1 cellular context compared by ENCODE assay signal in genomic region chr4:88823058-88823919, GRCh38.
A peak's percentile ranks its signal among the peaks of the same experiment; 100 is the strongest.
TF ChIP-seq lines count a peak whose summit lies in the region.

No MANE protein-coding gene starts in this region.

TF ChIP-seq in HepG2, 621 proteins besides CTCF, POLR2A, EP300 and RAD21 (continued from another document and continues in another):
- TF ChIP-seq CEBPZ (IDR thresholded peaks at IDR 0.05; ENCODE audit: low read length) (no peak), SKI (IDR thresholded peaks at IDR 0.05; ENCODE audit: partially characterized antibody) (no peak), IRF2 (CRISPR knock-in tag; IDR thresholded peaks at IDR 0.05) (peak; percentile 68; the same call in 1 of the 2 replicates), ZFP36 (IDR thresholded peaks at IDR 0.05; ENCODE audit: borderline replicate concordance, low read depth, low read length, partially characterized antibody) (no peak), ZNF792 (CRISPR knock-in tag; IDR thresholded peaks at IDR 0.05) (no peak; the same call in 1 of the 2 replicates), PREB (CRISPR knock-in tag; IDR thresholded peaks at IDR 0.05) (no peak), ZNF432 (CRISPR knock-in tag; IDR thresholded peaks at IDR 0.05; ENCODE audit: borderline replicate concordance) (no peak), ZNF737 (CRISPR knock-in tag; IDR thresholded peaks at IDR 0.05; ENCODE audit: borderline replicate concordance) (no peak), MYNN (CRISPR knock-in tag; IDR thresholded peaks at IDR 0.05; ENCODE audit: low read depth) (no peak), FOXP1 (IDR thresholded peaks at IDR 0.05) (no peak), FOXP1 (CRISPR knock-in tag; IDR thresholded peaks at IDR 0.05) (peak; percentile 78), PHF8 (CRISPR knock-in tag; IDR thresholded peaks at IDR 0.05) (0 out of 2 replicates have a peak, but pooled peaks have one; percentile 13), ARHGAP35 (CRISPR knock-in tag; IDR thresholded peaks at IDR 0.05; ENCODE audit: borderline replicate concordance) (no peak), REL (CRISPR knock-in tag; conservative IDR thresholded peaks at IDR 0.05) (no peak), ZNF75D (CRISPR knock-in tag; IDR thresholded peaks at IDR 0.05; ENCODE audit: borderline replicate concordance) (no peak), UBTF (CRISPR knock-in tag; IDR thresholded peaks at IDR 0.05) (peak; percentile 30; the same call in 1 of the 2 replicates), NFE2L2 (IDR thresholded peaks at IDR 0.05; ENCODE audit: low read length) (no peak), ZNF589 (CRISPR knock-in tag; conservative IDR thresholded peaks at IDR 0.05) (no peak), ATF3 (CRISPR knock-in tag; IDR thresholded peaks at IDR 0.05) (peak; percentile 60), REXO4 (CRISPR knock-in tag; IDR thresholded peaks at IDR 0.05; ENCODE audit: borderline replicate concordance) (no peak), ZNF280D (CRISPR knock-in tag; IDR thresholded peaks at IDR 0.05) (no peak), TOPORS (CRISPR knock-in tag; IDR thresholded peaks at IDR 0.05) (no peak), ZBTB7A (CRISPR knock-in tag; IDR thresholded peaks at IDR 0.05) (no peak), RCOR2 (CRISPR knock-in tag; IDR thresholded peaks at IDR 0.05) (no peak; the same call in 1 of the 2 replicates), ZNF879 (CRISPR knock-in tag; IDR thresholded peaks at IDR 0.05) (no peak), BCL3 (CRISPR knock-in tag; IDR thresholded peaks at IDR 0.05) (peak; percentile 58; the same call in 1 of the 2 replicates), FOXP4 (CRISPR knock-in tag; IDR thresholded peaks at IDR 0.05) (peak; percentile 58), ISX (CRISPR knock-in tag; conservative IDR thresholded peaks at IDR 0.05) (no peak), ZBTB43 (CRISPR knock-in tag; conservative IDR thresholded peaks at IDR 0.05) (no peak), ZNF775 (CRISPR knock-in tag; IDR thresholded peaks at IDR 0.05; ENCODE audit: borderline replicate concordance) (no peak), PCBP1 (IDR thresholded peaks at IDR 0.05; ENCODE audit: borderline replicate concordance, low read depth, low read length) (no peak), ZNF709 (CRISPR knock-in tag; IDR thresholded peaks at IDR 0.05) (no peak), ZNF749 (CRISPR knock-in tag; IDR thresholded peaks at IDR 0.05; ENCODE audit: borderline replicate concordance) (no peak), AGO2 (optimal IDR thresholded peaks at IDR 0.05; ENCODE audit: low read depth, low read length) (no peak), ZNF816 (CRISPR knock-in tag; IDR thresholded peaks at IDR 0.05; ENCODE audit: borderline replicate concordance) (peak; percentile 89; the same call in 1 of the 2 replicates), SP4 (CRISPR knock-in tag; IDR thresholded peaks at IDR 0.05) (0 out of 2 replicates have a peak, but pooled peaks have one; percentile 23), ZNF800 (CRISPR knock-in tag; IDR thresholded peaks at IDR 0.05) (no peak; the same call in 1 of the 2 replicates), KDM6A (CRISPR knock-in tag; IDR thresholded peaks at IDR 0.05; ENCODE audit: low read depth) (no peak), TFAP4 (IDR thresholded peaks at IDR 0.05; ENCODE audit: borderline replicate concordance, low read depth) (peak; percentile 90), SYNCRIP (IDR thresholded peaks at IDR 0.05; ENCODE audit: insufficient read depth, low read depth, low read length) (no peak), NFYC (CRISPR knock-in tag; IDR thresholded peaks at IDR 0.05) (peak; percentile 67), ZBTB42 (CRISPR knock-in tag; IDR thresholded peaks at IDR 0.05) (no peak)
